14 cellular contexts compared by ENCODE assay signal in the genomic region with DNA sequence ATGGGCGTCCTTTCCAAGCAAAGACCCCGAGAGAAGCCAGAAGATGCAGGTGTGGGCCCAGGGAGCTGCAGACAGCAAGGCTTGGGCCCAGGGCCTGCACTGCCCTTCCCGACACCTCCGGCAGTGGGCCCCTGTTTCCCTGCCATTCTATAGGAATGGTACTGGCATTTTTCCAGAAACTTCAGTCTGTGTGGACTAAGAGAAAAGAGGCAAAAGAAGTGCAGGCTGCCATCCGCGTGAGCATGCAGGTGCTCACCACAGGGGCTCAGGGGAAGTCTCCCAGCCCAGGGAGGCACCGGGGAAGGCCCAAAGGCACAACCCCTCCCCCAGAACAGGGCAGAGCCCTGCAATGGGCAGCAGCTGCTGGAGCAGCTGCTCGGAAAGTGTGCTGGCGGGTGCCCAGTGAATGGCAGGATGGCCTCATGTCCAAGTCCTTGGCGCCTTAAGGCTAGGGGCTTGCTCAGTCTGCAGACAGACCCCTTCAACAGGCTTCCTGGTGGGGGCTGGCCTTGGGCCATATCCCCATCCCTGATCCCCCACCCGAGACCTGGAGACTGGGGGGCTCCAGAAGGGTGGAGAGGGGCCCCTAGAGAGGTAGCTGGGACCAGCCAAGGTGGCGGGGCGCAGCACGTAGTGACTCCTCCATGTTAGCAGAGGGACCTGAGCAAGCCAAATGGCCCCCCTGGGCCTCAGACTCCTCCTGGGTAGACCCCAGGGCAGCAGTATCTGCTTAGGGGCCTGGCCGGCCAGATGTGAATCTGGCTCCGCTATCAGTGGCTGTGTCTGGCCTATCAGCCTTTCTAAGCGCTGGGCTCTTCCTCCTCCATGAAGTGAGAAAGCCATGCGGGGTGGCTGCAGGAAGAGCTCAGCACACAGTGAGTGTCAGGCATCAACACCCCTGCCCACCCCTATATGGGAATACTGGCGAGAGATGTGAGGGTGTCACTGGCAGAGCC. TPM values are rescaled to one million over a fixed set of nuclear protein-coding genes. Genes with fewer than 3 reads are reported as not detected.
A peak's percentile ranks its signal among the peaks of the same experiment; 100 is the strongest.
DNase-seq lines count a peak whose midpoint lies in the region; FAIRE-seq and TF ChIP-seq lines count a peak whose summit lies in the region.
"Had no signal": no experiment of that assay in that cellular context is flagged by ENCODE, and none has a peak within 500 bp of the region (broad histone marks: within the 10 kb centered on the region; RNA-seq: fewer than 3 reads in every experiment).

No MANE protein-coding gene starts in this region.

- no peaks in the 10 kb centered on the region for H3K9me3 Mint-ChIP-seq in neural crest cell
- H3K9me3 Mint-ChIP-seq: activated T-helper 2 cell treated with anti-CD3 and anti-CD28 coated beads, Interferon-gamma antibody, Interleukin-2, Interleukin-4, amounts not matched to agents 10 μg/mL and 5 μg/mL and 100 μg/mL, durations not matched to agents 14 hours and 24 hours and 36 hours; effector memory CD8-positive, alpha-beta T cell; T-helper 1 cell treated with Interleukin-12 subunit alpha and Interleukin-12 subunit beta and Interleukin-4 antibody, amounts not matched to agents 30 μg/mL and 1 μg/mL, for 36 hours had no signal

- H3K9me3 ChIP-seq in OCI-LY3 (ENCODE audit: insufficient read depth, low read length) (no peaks in the 10 kb centered on the region), small intestine (ENCODE audit: control insufficient read depth, low read depth) (no peaks in the 10 kb centered on the region)
- H3K9me3 ChIP-seq: body of pancreas, thoracic aorta had no signal

- no peak overlapping the region for H2AFZ ChIP-seq in OCI-LY3 (ENCODE audit: low read depth, low read length)

- H3K27me3 ChIP-seq in OCI-LY3 (ENCODE audit: low read depth, low read length) (no peaks in the 10 kb centered on the region), dorsolateral prefrontal cortex (no peaks in the 10 kb centered on the region), small intestine (ENCODE audit: control insufficient read depth in 2 of 2, insufficient read depth in 2 of 2, low read length in 2 of 2) (no peaks in the 10 kb centered on the region)
- H3K27me3 ChIP-seq: body of pancreas had no signal

- no peak for FAIRE-seq in small intestine (lab: Jason Lieb, UNC)
- FAIRE-seq: frontal cortex had no signal

- DNase-seq in DMS 273 treated with DMSO at 0.1 percent for 48 hours (lab: John Stamatoyannopoulos, UW), result peak; percentile 74
- DNase-seq in NCI-H1092 treated with DMSO at 0.1 percent for 48 hours (lab: John Stamatoyannopoulos, UW), result peak; percentile 80
- DNase-seq in neural crest cell (ENCODE audit: low read depth, low spot score), result no peak
- DNase-seq in dorsolateral prefrontal cortex, result no peak
- DNase-seq in small intestine, result no peak
- DNase-seq in midbrain (lab: John Stamatoyannopoulos, UW), result no peak

- H3K27ac ChIP-seq in OCI-LY3 (ENCODE audit: low read length), result peak overlapping the region; percentile 33; the same call in 1 of the 2 replicates
- H3K27ac ChIP-seq in dorsolateral prefrontal cortex, result peak overlapping the region in 8 of 59 donors; percentile 5 to 68 (median 18)
- H3K27ac ChIP-seq in small intestine (ENCODE audit: low read depth in 1 of 2, low read length in 1 of 2), result no peak overlapping the region
- H3K27ac ChIP-seq: body of pancreas, HL-60, thoracic aorta had no signal

- TF ChIP-seq CTCF in OCI-LY3 (IDR thresholded peaks at IDR 0.05; ENCODE audit: low read depth, low read length) (no peak; the same call in 1 of the 2 replicates), neural crest cell (conservative IDR thresholded peaks at IDR 0.05) (peak; percentile 31), dorsolateral prefrontal cortex (IDR thresholded peaks at IDR 0.05 in 54 of 56, conservative IDR thresholded peaks at IDR 0.05 in 2 of 56; ENCODE audit: low read depth in 1 of 56, partially characterized antibody in 56 of 56) (peak in 19 of 56 donors; percentile 4 to 57 (median 24))

- H4K20me1 ChIP-seq in OCI-LY3 (ENCODE audit: insufficient read depth, low read length), result no peaks in the 10 kb centered on the region

- H3K27ac Mint-ChIP-seq in neural crest cell (ENCODE audit: unreplicated experiment), result no peak overlapping the region
- H3K27ac Mint-ChIP-seq: activated T-helper 2 cell treated with anti-CD3 and anti-CD28 coated beads, Interferon-gamma antibody, Interleukin-2, Interleukin-4, amounts not matched to agents 10 μg/mL and 5 μg/mL and 100 μg/mL, durations not matched to agents 14 hours and 24 hours and 36 hours; effector memory CD8-positive, alpha-beta T cell; T-helper 1 cell treated with Interleukin-12 subunit alpha and Interleukin-12 subunit beta and Interleukin-4 antibody, amounts not matched to agents 30 μg/mL and 1 μg/mL, for 36 hours had no signal

- H3K4me1 ChIP-seq in OCI-LY3 (ENCODE audit: low read length) (peaks cover 59% of the 10 kb centered on the region), small intestine (ENCODE audit: control insufficient read depth in 2 of 2, insufficient read depth in 1 of 2, low read depth in 1 of 2, low read length in 1 of 2) (peaks cover 3 to 13% of the 10 kb centered on the region in 2 donors)

- no peaks in the 10 kb centered on the region for H3K36me3 ChIP-seq in OCI-LY3 (replicated peaks; ENCODE audit: low read depth, low read length)
- no peaks in the 10 kb centered on the region for H3K36me3 ChIP-seq in small intestine (ENCODE audit: control insufficient read depth in 2 of 2, insufficient read depth in 2 of 2, low read length in 2 of 2)
- H3K36me3 ChIP-seq: thoracic aorta had no signal

- H3K79me2 ChIP-seq in OCI-LY3 (ENCODE audit: low read length), result no peaks in the 10 kb centered on the region

- H3K36me3 Mint-ChIP-seq in neural crest cell (ENCODE audit: low read depth), result no peaks in the 10 kb centered on the region

- 61 to 75% (median 67%) methylated on average over 19 of the region's 19 CpGs for WGBS in small intestine, 3 donors

- intact Hi-C loops in dorsolateral prefrontal cortex (cut with DNase I), result loop anchor here in 1 of 2 donors (1.0 to 5.0 kb wide), 2 partner anchors 28 to 38 kb away; no protein-coding TSS in a partner anchor

- H3K4me3 ChIP-seq in OCI-LY3 (ENCODE audit: low read length) (peak overlapping the region; percentile 70), dorsolateral prefrontal cortex (peak overlapping the region in 23 of 59 donors; percentile 10 to 53 (median 36)), small intestine (ENCODE audit: low read depth in 1 of 2, low read length in 2 of 2) (no peak overlapping the region)
- H3K4me3 ChIP-seq: body of pancreas, thoracic aorta had no signal

- H3K27me3 Mint-ChIP-seq in neural crest cell (ENCODE audit: low read depth), result peaks cover 19% of the 10 kb centered on the region

- H3K4me3 Mint-ChIP-seq in neural crest cell, result no peak overlapping the region
- H3K4me3 Mint-ChIP-seq: effector memory CD8-positive, alpha-beta T cell; T-helper 1 cell treated with Interleukin-12 subunit alpha and Interleukin-12 subunit beta and Interleukin-4 antibody, amounts not matched to agents 30 μg/mL and 1 μg/mL, for 36 hours had no signal

- peak overlapping the region; percentile 46 for H3K9ac ChIP-seq in OCI-LY3 (ENCODE audit: low read length)

- peak overlapping the region; percentile 85 for H3K4me2 ChIP-seq in OCI-LY3 (ENCODE audit: low read length)

- peaks cover 28% of the 10 kb centered on the region for H3K4me1 Mint-ChIP-seq in neural crest cell

RNA-seq across cellular contexts. Expression of gene TPPP3, which starts 6.7 kb away (rescaled TPM):
- total RNA-seq in neural crest cell (3.4 and 4.7 TPM in 2 replicates), dorsolateral prefrontal cortex (100 to 1,000 TPM in 32 of 120 experiments, 10 to 100 TPM in 88; 25.3 to 256 (median 73.1) TPM)
- polyA plus RNA-seq in small intestine, result 10 to 100 TPM; 10.3 to 34.8 (median 19.9) TPM
- total RNA-seq: activated T-helper 2 cell treated with anti-CD3 and anti-CD28 coated beads, Interferon-gamma antibody, Interleukin-2, Interleukin-4, amounts not matched to agents 10 μg/mL and 5 μg/mL and 100 μg/mL, durations not matched to agents 14 hours and 24 hours and 36 hours had no signal

RNA-seq across cellular contexts. Expression of gene ZDHHC1, which starts 16.2 kb away (rescaled TPM):
- total RNA-seq in neural crest cell (9.5 and 10.2 TPM in 2 replicates), dorsolateral prefrontal cortex (10 to 100 TPM in 81 of 120 experiments, 1 to 10 TPM in 39; 5.3 to 22.6 (median 11.7) TPM)
- polyA plus RNA-seq in small intestine, result 1 to 10 TPM in 2 of 3 donors, not detected in 1; 1.9 to 5.3 TPM

RNA-seq across cellular contexts. Expression of gene HSD11B2, which starts 30.9 kb away (rescaled TPM):
- total RNA-seq in neural crest cell (3.8 and 4.7 TPM in 2 replicates), dorsolateral prefrontal cortex (10 to 100 TPM in 24 of 120 experiments, 1 to 10 TPM in 89, under 1 TPM in 7; 0.58 to 24.5 (median 6.2) TPM)
- polyA plus RNA-seq in small intestine, result 100 to 1,000 TPM in 2 of 3 donors, 10 to 100 TPM in 1; 93.7 to 166 (median 129) TPM
- total RNA-seq: thoracic aorta had no signal

Comparison
In these comparisons a context has a peak if more than half of its experiments do, and no peak if none do; other contexts are left out.
1. DNase-seq: peak in DMS 273 treated with DMSO at 0.1 percent for 48 hours (single experiment) and NCI-H1092 treated with DMSO at 0.1 percent for 48 hours (single experiment); none in neural crest cell (single experiment), dorsolateral prefrontal cortex (0 of 10), small intestine (single experiment) and midbrain (single experiment).